In the genomic region with DNA sequence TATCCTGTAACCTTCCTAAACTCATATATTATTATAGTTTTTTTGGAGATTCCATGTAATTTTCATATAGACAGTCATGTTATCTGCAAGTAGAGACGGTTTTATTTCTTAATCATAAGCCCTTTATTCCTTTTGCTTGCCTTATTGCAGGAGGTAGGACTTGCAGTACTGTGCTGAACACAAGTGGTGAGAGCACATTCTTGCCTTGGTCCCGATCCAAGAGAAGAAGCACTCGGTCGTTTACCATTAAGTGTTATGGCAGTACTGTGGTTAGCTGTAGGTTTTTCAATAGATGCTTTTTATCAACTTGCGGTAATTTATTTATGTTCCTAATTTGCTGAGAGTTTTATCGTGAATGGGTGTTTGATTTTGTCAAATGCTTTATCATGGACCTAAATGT, we compare ENCODE assay signal across 19 cellular contexts.
"Had no signal": no experiment of that assay in that cellular context is flagged by ENCODE, and none has a peak within 500 bp of the region (broad histone marks: within the 10 kb centered on the region; RNA-seq: fewer than 3 reads in every experiment).

No MANE protein-coding gene starts in this region.

- H3K4me1 ChIP-seq: esophagus muscularis mucosa, parathyroid adenoma, sigmoid colon, stomach, testis had no signal

- H3K4me3 ChIP-seq: coronary artery, esophagus muscularis mucosa, mucosa of descending colon, sigmoid colon, stomach, testis had no signal

- DNase-seq: activated naive CD4-positive, alpha-beta T cell treated with anti-CD3 and anti-CD28 coated beads for 36 hours; caudate nucleus; effector CD4-positive, alpha-beta T cell; foreskin melanocyte; head of caudate nucleus; left colon; mammary epithelial cell; mucosa of descending colon; naive thymus-derived CD4-positive, alpha-beta T cell; sigmoid colon; stimulated activated CD4-positive, alpha-beta T cell treated with anti-CD3 and anti-CD28 coated beads, Interleukin-1b, Interleukin-23, amount 100 ng/mL, for 48 hours; stomach; T-cell; T1000; testis had no signal

- H3K36me3 ChIP-seq: esophagus muscularis mucosa, sigmoid colon, stomach had no signal

- H3K9me3 ChIP-seq: esophagus muscularis mucosa, mucosa of descending colon, sigmoid colon, stomach, testis had no signal

- ATAC-seq: activated CD4-positive, CD25-positive, alpha-beta regulatory T cell treated with anti-CD3 and anti-CD28 coated beads, Interleukin-2, amount 50 U/mL, for 24 hours; left colon; mucosa of descending colon; naive thymus-derived CD4-positive, alpha-beta T cell; T-cell had no signal

- H2AFZ ChIP-seq: parathyroid adenoma had no signal

- H3K27ac ChIP-seq: coronary artery, esophagus muscularis mucosa, parathyroid adenoma, sigmoid colon, stomach, testis had no signal

- H3K9ac ChIP-seq: parathyroid adenoma had no signal

- H3K79me2 ChIP-seq: parathyroid adenoma had no signal

- H3K27me3 ChIP-seq: esophagus muscularis mucosa, sigmoid colon, stomach, testis had no signal
